Comparison of ENCODE assay signal across 16 cellular contexts in the genomic region with DNA sequence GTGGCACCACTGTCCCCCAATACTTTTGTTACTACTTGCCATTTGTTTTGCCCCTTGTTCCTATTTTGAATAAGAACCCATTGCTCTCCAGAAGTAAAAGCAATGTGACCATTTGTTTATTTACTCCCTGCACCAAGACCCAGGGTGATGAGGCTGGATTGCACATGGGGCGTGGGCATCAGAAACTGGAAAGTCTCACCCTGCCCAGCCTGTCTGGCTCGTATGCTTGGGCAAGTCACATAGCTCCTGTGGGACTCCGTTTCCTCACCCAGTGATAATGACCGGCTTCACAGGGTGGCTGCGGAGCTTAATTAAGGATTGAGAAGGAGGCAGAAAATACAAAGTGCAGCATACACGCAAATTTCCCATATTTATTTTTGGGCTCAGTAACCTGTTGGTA.
DNase-seq lines count a peak whose midpoint lies in the region; ATAC-seq and TF ChIP-seq lines count a peak whose summit lies in the region.
"Had no signal": no experiment of that assay in that cellular context is flagged by ENCODE, and none has a peak within 500 bp of the region (broad histone marks: within the 10 kb centered on the region; RNA-seq: fewer than 3 reads in every experiment).

No MANE protein-coding gene starts in this region.

- no peak overlapping the region for H3K4me2 ChIP-seq in GM23338
- H3K4me2 ChIP-seq: A549 had no signal

- H3F3A ChIP-seq in GM23338 (replicated peaks; ENCODE audit: low read depth): no peaks in the 10 kb centered on the region

- H3K4me3 Mint-ChIP-seq in GM23338: no peak overlapping the region
- H3K4me3 Mint-ChIP-seq in stimulated activated naive B cell treated with anti-CD40 and anti-IgM and Interleukin-4, amounts not matched to agents 10 μg/mL and 1 μg/mL and 100 μg/mL, for 72 hours: no peak overlapping the region
- no peak overlapping the region for H3K4me3 Mint-ChIP-seq in stimulated activated memory B cell treated with anti-CD40 and anti-IgM and Interleukin-4, amounts not matched to agents 10 μg/mL and 1 μg/mL and 100 μg/mL, for 72 hours
- no peak overlapping the region for H3K4me3 Mint-ChIP-seq in type B pancreatic cell
- H3K4me3 Mint-ChIP-seq: CD4-positive, alpha-beta T cell; H9 had no signal

- no peak overlapping the region for H2AFZ ChIP-seq in GM23338
- H2AFZ ChIP-seq: GM23248 had no signal

- no peaks in the 10 kb centered on the region for H3K27me3 ChIP-seq in GM23338 (ENCODE audit: insufficient read depth)

- TF ChIP-seq CTCF in GM23338 (conservative IDR thresholded peaks at IDR 0.05; ENCODE audit: low read depth in 2 of 2): no peak
- TF ChIP-seq CTCF in type B pancreatic cell (conservative IDR thresholded peaks at IDR 0.05): no peak

- H3K36me3 Mint-ChIP-seq in GM23338 (ENCODE audit: low read depth): no peaks in the 10 kb centered on the region
- H3K36me3 Mint-ChIP-seq in stimulated activated naive B cell treated with anti-CD40 and anti-IgM and Interleukin-4, amounts not matched to agents 10 μg/mL and 1 μg/mL and 100 μg/mL, for 72 hours: no peaks in the 10 kb centered on the region
- no peaks in the 10 kb centered on the region for H3K36me3 Mint-ChIP-seq in stimulated activated memory B cell treated with anti-CD40 and anti-IgM and Interleukin-4, amounts not matched to agents 10 μg/mL and 1 μg/mL and 100 μg/mL, for 72 hours
- no peaks in the 10 kb centered on the region for H3K36me3 Mint-ChIP-seq in type B pancreatic cell

- peaks cover 55% of the 10 kb centered on the region for H3K4me1 ChIP-seq in GM23338 (ENCODE audit: insufficient read depth)
- H3K4me1 ChIP-seq: A549, Caco-2 had no signal

- ATAC-seq in GM23338: no peak
- ATAC-seq in esophagus mucosa: peak; percentile 92
- no peak for ATAC-seq in stimulated activated naive B cell treated with anti-CD40 and anti-IgM and Interleukin-4, amounts not matched to agents 10 μg/mL and 1 μg/mL and 100 μg/mL, for 72 hours (replicated peaks)
- ATAC-seq in stimulated activated memory B cell treated with anti-CD40 and anti-IgM and Interleukin-4, amounts not matched to agents 10 μg/mL and 1 μg/mL and 100 μg/mL, for 72 hours: no peak
- ATAC-seq in GM21423 (IDR thresholded peaks at IDR 0.05; ENCODE audit: unreplicated experiment): no peak
- ATAC-seq: A549, HepG2 had no signal

- DNase-seq in GM23338 (ENCODE audit: low spot score) (no peak), caudate nucleus (lab: John Stamatoyannopoulos, UW) (no peak), type B pancreatic cell (ENCODE audit: extremely low spot score, unreplicated experiment) (no peak)
- no peak for DNase-seq in stimulated activated naive B cell treated with anti-CD40 and anti-IgM and Interleukin-4, amounts not matched to agents 10 μg/mL and 1 μg/mL and 100 μg/mL, for 72 hours
- DNase-seq: AML-193; Caco-2; CD4-positive, alpha-beta T cell; GM23248; H9 had no signal

- H3K36me3 ChIP-seq in GM23338 (ENCODE audit: insufficient read depth): no peaks in the 10 kb centered on the region

- H3K4me1 Mint-ChIP-seq in GM23338: peaks cover 76% of the 10 kb centered on the region
- H3K4me1 Mint-ChIP-seq in stimulated activated naive B cell treated with anti-CD40 and anti-IgM and Interleukin-4, amounts not matched to agents 10 μg/mL and 1 μg/mL and 100 μg/mL, for 72 hours: peaks cover 4 to 7% of the 10 kb centered on the region in 2 donors
- H3K4me1 Mint-ChIP-seq in stimulated activated memory B cell treated with anti-CD40 and anti-IgM and Interleukin-4, amounts not matched to agents 10 μg/mL and 1 μg/mL and 100 μg/mL, for 72 hours: peaks cover 8% of the 10 kb centered on the region
- H3K4me1 Mint-ChIP-seq in type B pancreatic cell (ENCODE audit: unreplicated experiment): peaks cover 9% of the 10 kb centered on the region

- no peaks in the 10 kb centered on the region for H3K79me2 ChIP-seq in GM23338 (replicated peaks; ENCODE audit: insufficient read depth)

- H3K27ac Mint-ChIP-seq in GM23338: peak overlapping the region; percentile 19; the same call in 1 of the 2 replicates
- peak overlapping the region; percentile 27 for H3K27ac Mint-ChIP-seq in stimulated activated naive B cell treated with anti-CD40 and anti-IgM and Interleukin-4, amounts not matched to agents 10 μg/mL and 1 μg/mL and 100 μg/mL, for 72 hours
- no peak overlapping the region for H3K27ac Mint-ChIP-seq in stimulated activated memory B cell treated with anti-CD40 and anti-IgM and Interleukin-4, amounts not matched to agents 10 μg/mL and 1 μg/mL and 100 μg/mL, for 72 hours
- H3K27ac Mint-ChIP-seq in type B pancreatic cell: no peak overlapping the region
- H3K27ac Mint-ChIP-seq: CD4-positive, alpha-beta T cell had no signal

- no peak overlapping the region for H3K4me3 ChIP-seq in GM23338
- H3K4me3 ChIP-seq: A549, GM23248 had no signal

- no peaks in the 10 kb centered on the region for H3K9me3 Mint-ChIP-seq in GM23338
- no peaks in the 10 kb centered on the region for H3K9me3 Mint-ChIP-seq in stimulated activated naive B cell treated with anti-CD40 and anti-IgM and Interleukin-4, amounts not matched to agents 10 μg/mL and 1 μg/mL and 100 μg/mL, for 72 hours
- no peaks in the 10 kb centered on the region for H3K9me3 Mint-ChIP-seq in stimulated activated memory B cell treated with anti-CD40 and anti-IgM and Interleukin-4, amounts not matched to agents 10 μg/mL and 1 μg/mL and 100 μg/mL, for 72 hours
- H3K9me3 Mint-ChIP-seq in type B pancreatic cell: no peaks in the 10 kb centered on the region
- H3K9me3 Mint-ChIP-seq: CD4-positive, alpha-beta T cell; H9 had no signal

- H3K27me3 Mint-ChIP-seq in GM23338 (ENCODE audit: insufficient read depth, low read depth, poor library complexity): peaks cover 4% of the 10 kb centered on the region
- peaks cover 0 to 5% of the 10 kb centered on the region in 2 donors for H3K27me3 Mint-ChIP-seq in stimulated activated naive B cell treated with anti-CD40 and anti-IgM and Interleukin-4, amounts not matched to agents 10 μg/mL and 1 μg/mL and 100 μg/mL, for 72 hours
- no peaks in the 10 kb centered on the region for H3K27me3 Mint-ChIP-seq in stimulated activated memory B cell treated with anti-CD40 and anti-IgM and Interleukin-4, amounts not matched to agents 10 μg/mL and 1 μg/mL and 100 μg/mL, for 72 hours
- peaks cover 16% of the 10 kb centered on the region for H3K27me3 Mint-ChIP-seq in type B pancreatic cell
- H3K27me3 Mint-ChIP-seq: CD4-positive, alpha-beta T cell had no signal

- H4K20me1 ChIP-seq in GM23338 (replicated peaks; ENCODE audit: insufficient read depth): no peaks in the 10 kb centered on the region

- no peaks in the 10 kb centered on the region for H3K9me2 ChIP-seq in GM23338 (ENCODE audit: insufficient read depth)

- H3K27ac ChIP-seq in GM23338 (ENCODE audit: low read depth): no peak overlapping the region
- H3K27ac ChIP-seq in caudate nucleus (ENCODE audit: low read depth, low read length): peak overlapping the region; percentile 14
- H3K27ac ChIP-seq: 22Rv1, A549, C4-2B, GM23248 had no signal

TF ChIP-seq in GM23338, 12 proteins besides CTCF, POLR2A, EP300 and RAD21 (continues in another document):
- no peak for TF ChIP-seq STAT1 (IDR thresholded peaks at IDR 0.05; ENCODE audit: unreplicated experiment)
- TF ChIP-seq CREB1 (CRISPR knock-in tag; IDR thresholded peaks at IDR 0.05; ENCODE audit: low read depth): no peak
- no peak for TF ChIP-seq EZH2 (IDR thresholded peaks at IDR 0.05; ENCODE audit: low read depth, unreplicated experiment)
- no peak for TF ChIP-seq NANOG (IDR thresholded peaks at IDR 0.05; ENCODE audit: borderline replicate concordance)

Comparison
In these comparisons a context has a peak if more than half of its experiments do, and no peak if none do; other contexts are left out.
1. H3K27ac Mint-ChIP-seq: peak in GM23338 (single experiment) and stimulated activated naive B cell treated with anti-CD40 and anti-IgM and Interleukin-4, amounts not matched to agents 10 μg/mL and 1 μg/mL and 100 μg/mL, for 72 hours (single experiment); none in stimulated activated memory B cell treated with anti-CD40 and anti-IgM and Interleukin-4, amounts not matched to agents 10 μg/mL and 1 μg/mL and 100 μg/mL, for 72 hours (single experiment) and type B pancreatic cell (single experiment).